1 cellular context compared by ENCODE assay signal in the genomic region with DNA sequence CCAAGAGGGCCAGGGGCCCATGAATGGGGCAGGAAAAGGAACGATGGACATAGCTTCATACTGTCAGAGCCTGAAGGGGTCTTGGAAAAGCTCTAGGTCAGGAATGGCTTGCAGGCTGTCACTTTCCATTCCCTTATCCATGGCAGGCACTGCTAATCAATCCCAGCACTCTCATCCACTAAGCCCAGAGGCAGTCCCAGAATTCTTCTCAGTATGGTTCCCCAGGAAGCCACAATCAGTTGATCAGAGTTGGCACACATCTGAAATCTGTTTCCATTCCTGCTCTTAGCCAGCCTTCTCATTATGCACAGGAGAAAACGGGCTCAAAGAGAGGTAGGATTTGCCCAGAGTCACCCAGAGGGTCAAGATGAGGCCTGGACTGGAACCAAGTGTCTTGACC.
TF ChIP-seq lines count a peak whose summit lies in the region.

No MANE protein-coding gene starts in this region.

TF ChIP-seq in SK-N-SH treated with all-trans-retinoic acid at 6 μM for 48 hours, 23 proteins besides CTCF, POLR2A, EP300 and RAD21:
- TF ChIP-seq, protein P1, sequence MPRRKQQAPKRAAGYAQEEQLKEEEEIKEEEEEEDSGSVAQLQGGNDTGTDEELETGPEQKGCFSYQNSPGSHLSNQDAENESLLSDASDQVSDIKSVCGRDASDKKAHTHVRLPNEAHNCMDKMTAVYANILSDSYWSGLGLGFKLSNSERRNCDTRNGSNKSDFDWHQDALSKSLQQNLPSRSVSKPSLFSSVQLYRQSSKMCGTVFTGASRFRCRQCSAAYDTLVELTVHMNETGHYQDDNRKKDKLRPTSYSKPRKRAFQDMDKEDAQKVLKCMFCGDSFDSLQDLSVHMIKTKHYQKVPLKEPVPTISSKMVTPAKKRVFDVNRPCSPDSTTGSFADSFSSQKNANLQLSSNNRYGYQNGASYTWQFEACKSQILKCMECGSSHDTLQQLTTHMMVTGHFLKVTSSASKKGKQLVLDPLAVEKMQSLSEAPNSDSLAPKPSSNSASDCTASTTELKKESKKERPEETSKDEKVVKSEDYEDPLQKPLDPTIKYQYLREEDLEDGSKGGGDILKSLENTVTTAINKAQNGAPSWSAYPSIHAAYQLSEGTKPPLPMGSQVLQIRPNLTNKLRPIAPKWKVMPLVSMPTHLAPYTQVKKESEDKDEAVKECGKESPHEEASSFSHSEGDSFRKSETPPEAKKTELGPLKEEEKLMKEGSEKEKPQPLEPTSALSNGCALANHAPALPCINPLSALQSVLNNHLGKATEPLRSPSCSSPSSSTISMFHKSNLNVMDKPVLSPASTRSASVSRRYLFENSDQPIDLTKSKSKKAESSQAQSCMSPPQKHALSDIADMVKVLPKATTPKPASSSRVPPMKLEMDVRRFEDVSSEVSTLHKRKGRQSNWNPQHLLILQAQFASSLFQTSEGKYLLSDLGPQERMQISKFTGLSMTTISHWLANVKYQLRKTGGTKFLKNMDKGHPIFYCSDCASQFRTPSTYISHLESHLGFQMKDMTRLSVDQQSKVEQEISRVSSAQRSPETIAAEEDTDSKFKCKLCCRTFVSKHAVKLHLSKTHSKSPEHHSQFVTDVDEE (CRISPR knock-in tag; IDR thresholded peaks at IDR 0.05) = no peak
- no peak for TF ChIP-seq BACH2 (CRISPR knock-in tag; IDR thresholded peaks at IDR 0.05; ENCODE audit: borderline replicate concordance)
